ENCODE assay signal across 28 cellular contexts in genomic region chr16:66847533-66848057, GRCh38. TPM values are rescaled to one million over a fixed set of nuclear protein-coding genes. Genes with fewer than 3 reads are reported as not detected.
"Had no signal": no experiment of that assay in that cellular context is flagged by ENCODE, and none has a peak within 500 bp of the region (broad histone marks: within the 10 kb centered on the region; RNA-seq: fewer than 3 reads in every experiment).

No MANE protein-coding gene starts in this region.

- ATAC-seq: activated CD8-positive, alpha-beta T cell treated with anti-CD3 and anti-CD28 coated beads, Interleukin-2, amount 10 ng/mL, durations not matched to agents 7 days and 5 days; foreskin keratinocyte; heart right ventricle; left colon; naive thymus-derived CD4-positive, alpha-beta T cell; pancreas; sciatic nerve; stimulated activated memory B cell treated with anti-CD40 and anti-IgM and Interleukin-4, amounts not matched to agents 10 μg/mL and 1 μg/mL and 100 μg/mL, for 72 hours had no signal

- H3K9me3 Mint-ChIP-seq: activated naive CD4-positive, alpha-beta T cell treated with anti-CD3 and anti-CD28 coated beads for 36 hours; activated naive CD8-positive, alpha-beta T cell treated with anti-CD3 and anti-CD28 coated beads for 36 hours; brain; stimulated activated memory B cell treated with anti-CD40 and anti-IgM and Interleukin-4, amounts not matched to agents 10 μg/mL and 1 μg/mL and 100 μg/mL, for 72 hours; stimulated activated naive CD8-positive, alpha-beta T cell treated with anti-CD3 and anti-CD28 coated beads, Interleukin-15, amount 100 ng/mL, for 72 hours; type B pancreatic cell had no signal

- H3K4me3 Mint-ChIP-seq: activated CD4-positive, alpha-beta T cell treated with anti-CD3 and anti-CD28 coated beads for 36 hours; activated CD8-positive, alpha-beta T cell treated with anti-CD3 and anti-CD28 coated beads, Interleukin-2, amount 10 ng/mL, durations not matched to agents 7 days and 5 days; activated naive CD4-positive, alpha-beta T cell treated with anti-CD3 and anti-CD28 coated beads for 36 hours; activated naive CD8-positive, alpha-beta T cell treated with anti-CD3 and anti-CD28 coated beads for 36 hours; stimulated activated memory B cell treated with anti-CD40 and anti-IgM and Interleukin-4, amounts not matched to agents 10 μg/mL and 1 μg/mL and 100 μg/mL, for 72 hours; type B pancreatic cell had no signal

- H3K27ac Mint-ChIP-seq: activated CD4-positive, alpha-beta T cell treated with anti-CD3 and anti-CD28 coated beads for 36 hours; activated CD8-positive, alpha-beta T cell treated with anti-CD3 and anti-CD28 coated beads, Interleukin-2, amount 10 ng/mL, durations not matched to agents 7 days and 5 days; activated naive CD4-positive, alpha-beta T cell treated with anti-CD3 and anti-CD28 coated beads for 36 hours; activated naive CD8-positive, alpha-beta T cell treated with anti-CD3 and anti-CD28 coated beads for 36 hours; brain; stimulated activated memory B cell treated with anti-CD40 and anti-IgM and Interleukin-4, amounts not matched to agents 10 μg/mL and 1 μg/mL and 100 μg/mL, for 72 hours; type B pancreatic cell had no signal

- DNase-seq: activated CD4-positive, alpha-beta T cell treated with anti-CD3 and anti-CD28 coated beads for 36 hours; activated CD4-positive, CD25-positive, alpha-beta regulatory T cell; activated CD8-positive, alpha-beta T cell treated with anti-CD3 and anti-CD28 coated beads, Interleukin-2, amount 10 ng/mL, durations not matched to agents 7 days and 5 days; activated naive CD4-positive, alpha-beta T cell treated with anti-CD3 and anti-CD28 coated beads for 36 hours; activated naive CD8-positive, alpha-beta T cell treated with anti-CD3 and anti-CD28 coated beads for 36 hours; adrenal gland; cortex of kidney; foreskin keratinocyte; heart right ventricle; left colon; midbrain; naive thymus-derived CD4-positive, alpha-beta T cell; retina; stimulated activated CD4-positive, alpha-beta T cell treated with anti-CD3 and anti-CD28 coated beads, Interleukin-4, amount 100 ng/mL, for 24 hours; stimulated activated naive CD8-positive, alpha-beta T cell treated with anti-CD3 and anti-CD28 coated beads, Interleukin-15, amount 100 ng/mL, for 72 hours; substantia nigra had no signal

- H3K36me3 Mint-ChIP-seq: activated naive CD8-positive, alpha-beta T cell treated with anti-CD3 and anti-CD28 coated beads for 36 hours; brain; stimulated activated memory B cell treated with anti-CD40 and anti-IgM and Interleukin-4, amounts not matched to agents 10 μg/mL and 1 μg/mL and 100 μg/mL, for 72 hours; type B pancreatic cell had no signal

RNA-seq across cellular contexts. Expression of gene CA7, which starts 3.4 kb away (rescaled TPM):
- total RNA-seq: activated CD8-positive, alpha-beta T cell treated with anti-CD3 and anti-CD28 coated beads, Interleukin-2, amount 10 ng/mL, durations not matched to agents 7 days and 5 days; activated naive CD4-positive, alpha-beta T cell treated with anti-CD3 and anti-CD28 coated beads for 36 hours; activated naive CD8-positive, alpha-beta T cell treated with anti-CD3 and anti-CD28 coated beads for 36 hours; adrenal gland; ascending aorta; cerebellum; foreskin keratinocyte; glomerular endothelial cell; heart right ventricle; liver; naive thymus-derived CD4-positive, alpha-beta T cell; pancreas; sciatic nerve; uterus had no signal

RNA-seq across cellular contexts. Expression of gene TERB1, which starts 46.2 kb away (rescaled TPM):
- total RNA-seq: activated CD8-positive, alpha-beta T cell treated with anti-CD3 and anti-CD28 coated beads, Interleukin-2, amount 10 ng/mL, durations not matched to agents 7 days and 5 days; activated naive CD4-positive, alpha-beta T cell treated with anti-CD3 and anti-CD28 coated beads for 36 hours; activated naive CD8-positive, alpha-beta T cell treated with anti-CD3 and anti-CD28 coated beads for 36 hours; adrenal gland; ascending aorta; cardiac muscle cell; cerebellum; esophagus muscularis mucosa; glomerular endothelial cell; pancreas had no signal
